In the genomic region with DNA sequence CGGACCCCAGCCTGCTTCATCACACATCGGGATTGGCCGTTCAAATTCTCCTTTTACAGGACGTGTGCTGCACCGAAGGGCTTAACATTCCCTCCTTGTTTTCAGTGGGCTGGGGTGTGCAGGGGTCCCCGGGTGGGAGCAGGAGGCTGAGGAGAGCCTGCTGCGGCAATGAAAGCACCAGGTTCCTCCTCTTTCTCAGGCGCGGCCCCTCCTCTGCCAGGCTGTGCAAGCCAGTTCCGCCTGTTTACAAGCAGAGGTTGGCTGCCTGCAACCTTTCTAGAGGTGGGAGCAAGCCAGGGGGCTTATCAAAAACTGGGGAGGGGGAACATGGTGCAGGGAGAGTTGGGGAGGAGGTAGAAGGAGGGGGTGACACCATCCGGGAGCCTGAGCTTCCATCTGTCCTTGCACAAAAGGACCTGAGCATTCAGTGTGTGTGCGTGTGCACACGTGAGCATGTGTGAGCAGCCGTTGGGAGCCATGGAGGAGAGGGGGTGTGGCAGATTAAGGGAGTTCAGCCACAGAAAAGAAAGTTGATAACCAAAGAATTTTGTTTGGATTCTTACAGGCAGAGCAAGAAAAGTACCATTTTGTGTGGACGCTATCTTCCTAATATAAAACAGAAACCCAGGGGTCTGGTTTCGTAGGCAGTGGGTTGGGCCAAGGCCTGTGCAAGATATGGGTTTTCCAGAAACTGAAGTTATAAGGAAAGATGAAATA, we compare ENCODE assay signal across 17 cellular contexts.
DNase-seq lines count a peak whose midpoint lies in the region; ATAC-seq and TF ChIP-seq lines count a peak whose summit lies in the region.
"Had no signal": no experiment of that assay in that cellular context is flagged by ENCODE, and none has a peak within 500 bp of the region (broad histone marks: within the 10 kb centered on the region; RNA-seq: fewer than 3 reads in every experiment).

No MANE protein-coding gene starts in this region.

- H3K27me3 ChIP-seq in hepatocyte = no peaks in the 10 kb centered on the region
- H3K27me3 ChIP-seq: BE2C had no signal

- H2AFZ ChIP-seq in hepatocyte = peak overlapping the region; percentile 18
- H2AFZ ChIP-seq: PC-9 had no signal

- CTCF ChIA-PET in WTC11 (lab: Charles Lee) = no interaction called here

- ATAC-seq in WTC11 (no peak), HG02885 (IDR thresholded peaks at IDR 0.05; ENCODE audit: poor library complexity, unreplicated experiment) (no peak)

- H3K9me3 ChIP-seq in hepatocyte (ENCODE audit: low read depth) = no peaks in the 10 kb centered on the region
- H3K9me3 ChIP-seq: BE2C had no signal

- peaks cover 49% of the 10 kb centered on the region for H3K4me1 ChIP-seq in hepatocyte (ENCODE audit: insufficient read depth)

- DNase-seq in WTC11 (ENCODE audit: low spot score) (no peak), hepatocyte (ENCODE audit: low spot score) (peak; percentile 62), progenitor cell of endocrine pancreas (ENCODE audit: low spot score, unreplicated experiment) (no peak), HuH-7.5 (ENCODE audit: low spot score) (no peak), NCI-H526 (lab: John Stamatoyannopoulos, UW) (no peak)
- no peak for DNase-seq in activated T-cell treated with anti-CD3 and anti-CD28 coated beads, Interleukin-2, amount 50 U/mL, for 48 hours
- DNase-seq: 8988T; BE2C; CD4-positive, alpha-beta memory T cell; DMS79 treated with DMSO at 0.1 percent for 48 hours; KG1; NCI-H1436; NCI-H2029 treated with DMSO at 0.1 percent for 48 hours; NCI-H82; PC-9 had no signal

- peaks cover 38% of the 10 kb centered on the region for H3K4me1 Mint-ChIP-seq in WTC11
- H3K4me1 Mint-ChIP-seq in progenitor cell of endocrine pancreas (ENCODE audit: low read depth) = peaks cover 50% of the 10 kb centered on the region
- H3K4me1 Mint-ChIP-seq: CD4-positive, alpha-beta memory T cell had no signal

- no peaks in the 10 kb centered on the region for H3K36me3 ChIP-seq in hepatocyte (replicated peaks; ENCODE audit: insufficient read depth, low read depth)
- H3K36me3 ChIP-seq: BE2C had no signal

- POLR2A ChIA-PET in WTC11 (lab: Charles Lee) = no interaction called here

- peak overlapping the region; percentile 65 for H3K27ac ChIP-seq in 22Rv1
- H3K27ac ChIP-seq in hepatocyte = peak overlapping the region; percentile 89
- H3K27ac ChIP-seq: PC-9 had no signal

- WGBS in hepatocyte (ENCODE audit: low lambda C conversion rate, missing lambda C conversion rate) = 23% methylated on average over 15 of the region's 16 CpGs

- no peak overlapping the region for H3K4me3 Mint-ChIP-seq in WTC11
- H3K4me3 Mint-ChIP-seq in progenitor cell of endocrine pancreas (ENCODE audit: low read depth) = peak overlapping the region; percentile 43
- H3K4me3 Mint-ChIP-seq: CD4-positive, alpha-beta memory T cell had no signal

- no peaks in the 10 kb centered on the region for H4K20me1 ChIP-seq in hepatocyte (ENCODE audit: insufficient read depth, poor library complexity, severe bottlenecking)

- H3K79me2 ChIP-seq in hepatocyte = no peaks in the 10 kb centered on the region

- H3K27me3 Mint-ChIP-seq in WTC11 (ENCODE audit: low read depth) (no peaks in the 10 kb centered on the region), progenitor cell of endocrine pancreas (no peaks in the 10 kb centered on the region)

- no peaks in the 10 kb centered on the region for H3K9me3 Mint-ChIP-seq in WTC11
- H3K9me3 Mint-ChIP-seq in progenitor cell of endocrine pancreas (ENCODE audit: low read depth) = peaks cover 3% of the 10 kb centered on the region

- H3K36me3 Mint-ChIP-seq in WTC11 (no peaks in the 10 kb centered on the region), progenitor cell of endocrine pancreas (ENCODE audit: insufficient read depth) (no peaks in the 10 kb centered on the region)
- H3K36me3 Mint-ChIP-seq: CD4-positive, alpha-beta memory T cell had no signal

- H3K4me2 ChIP-seq in hepatocyte = peak overlapping the region; percentile 54
- H3K4me2 ChIP-seq: PC-9 had no signal

- TF ChIP-seq CTCF in 22Rv1 (IDR thresholded peaks at IDR 0.05) (no peak), WTC11 (IDR thresholded peaks at IDR 0.05) (no peak), hepatocyte (IDR thresholded peaks at IDR 0.05; ENCODE audit: poor library complexity) (no peak), progenitor cell of endocrine pancreas (IDR thresholded peaks at IDR 0.05; ENCODE audit: unreplicated experiment) (no peak)

- no peaks in the 10 kb centered on the region for H3K9me2 ChIP-seq in hepatocyte (replicated peaks; ENCODE audit: insufficient read depth)

- no peak overlapping the region for H3K4me3 ChIP-seq in hepatocyte
- H3K4me3 ChIP-seq: PC-9 had no signal

- 0 out of 2 replicates have a peak overlapping the region, but pooled peaks have one; percentile 84 for H3K27ac Mint-ChIP-seq in WTC11
- peak overlapping the region; percentile 90 for H3K27ac Mint-ChIP-seq in progenitor cell of endocrine pancreas
- H3K27ac Mint-ChIP-seq: CD4-positive, alpha-beta memory T cell had no signal

TF ChIP-seq in WTC11, 78 proteins besides CTCF, POLR2A, EP300 and RAD21 (continues in another document):
- TF ChIP-seq TP53 (CRISPR knock-in tag; IDR thresholded peaks at IDR 0.05) (no peak), CREM (CRISPR knock-in tag; IDR thresholded peaks at IDR 0.05) (no peak), CREB1 (CRISPR knock-in tag; IDR thresholded peaks at IDR 0.05) (no peak), ZNF512 (CRISPR knock-in tag; IDR thresholded peaks at IDR 0.05; ENCODE audit: borderline replicate concordance) (no peak), GTF2I (CRISPR knock-in tag; conservative IDR thresholded peaks at IDR 0.05) (no peak), PREB (CRISPR knock-in tag; IDR thresholded peaks at IDR 0.05; ENCODE audit: borderline replicate concordance) (no peak), ESRRA (CRISPR knock-in tag; IDR thresholded peaks at IDR 0.05; ENCODE audit: borderline replicate concordance) (no peak)
- TF ChIP-seq, protein P1, sequence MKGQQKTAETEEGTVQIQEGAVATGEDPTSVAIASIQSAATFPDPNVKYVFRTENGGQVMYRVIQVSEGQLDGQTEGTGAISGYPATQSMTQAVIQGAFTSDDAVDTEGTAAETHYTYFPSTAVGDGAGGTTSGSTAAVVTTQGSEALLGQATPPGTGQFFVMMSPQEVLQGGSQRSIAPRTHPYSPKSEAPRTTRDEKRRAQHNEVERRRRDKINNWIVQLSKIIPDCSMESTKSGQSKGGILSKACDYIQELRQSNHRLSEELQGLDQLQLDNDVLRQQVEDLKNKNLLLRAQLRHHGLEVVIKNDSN (CRISPR knock-in tag; IDR thresholded peaks at IDR 0.05) = no peak
- TF ChIP-seq, protein P2, sequence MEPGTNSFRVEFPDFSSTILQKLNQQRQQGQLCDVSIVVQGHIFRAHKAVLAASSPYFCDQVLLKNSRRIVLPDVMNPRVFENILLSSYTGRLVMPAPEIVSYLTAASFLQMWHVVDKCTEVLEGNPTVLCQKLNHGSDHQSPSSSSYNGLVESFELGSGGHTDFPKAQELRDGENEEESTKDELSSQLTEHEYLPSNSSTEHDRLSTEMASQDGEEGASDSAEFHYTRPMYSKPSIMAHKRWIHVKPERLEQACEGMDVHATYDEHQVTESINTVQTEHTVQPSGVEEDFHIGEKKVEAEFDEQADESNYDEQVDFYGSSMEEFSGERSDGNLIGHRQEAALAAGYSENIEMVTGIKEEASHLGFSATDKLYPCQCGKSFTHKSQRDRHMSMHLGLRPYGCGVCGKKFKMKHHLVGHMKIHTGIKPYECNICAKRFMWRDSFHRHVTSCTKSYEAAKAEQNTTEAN (CRISPR knock-in tag; IDR thresholded peaks at IDR 0.05) = no peak
- TF ChIP-seq, protein P3, sequence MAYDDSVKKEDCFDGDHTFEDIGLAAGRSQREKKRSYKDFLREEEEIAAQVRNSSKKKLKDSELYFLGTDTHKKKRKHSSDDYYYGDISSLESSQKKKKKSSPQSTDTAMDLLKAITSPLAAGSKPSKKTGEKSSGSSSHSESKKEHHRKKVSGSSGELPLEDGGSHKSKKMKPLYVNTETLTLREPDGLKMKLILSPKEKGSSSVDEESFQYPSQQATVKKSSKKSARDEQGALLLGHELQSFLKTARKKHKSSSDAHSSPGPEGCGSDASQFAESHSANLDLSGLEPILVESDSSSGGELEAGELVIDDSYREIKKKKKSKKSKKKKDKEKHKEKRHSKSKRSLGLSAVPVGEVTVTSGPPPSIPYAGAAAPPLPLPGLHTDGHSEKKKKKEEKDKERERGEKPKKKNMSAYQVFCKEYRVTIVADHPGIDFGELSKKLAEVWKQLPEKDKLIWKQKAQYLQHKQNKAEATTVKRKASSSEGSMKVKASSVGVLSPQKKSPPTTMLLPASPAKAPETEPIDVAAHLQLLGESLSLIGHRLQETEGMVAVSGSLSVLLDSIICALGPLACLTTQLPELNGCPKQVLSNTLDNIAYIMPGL (CRISPR knock-in tag; IDR thresholded peaks at IDR 0.05) = no peak
- TF ChIP-seq, protein P4, sequence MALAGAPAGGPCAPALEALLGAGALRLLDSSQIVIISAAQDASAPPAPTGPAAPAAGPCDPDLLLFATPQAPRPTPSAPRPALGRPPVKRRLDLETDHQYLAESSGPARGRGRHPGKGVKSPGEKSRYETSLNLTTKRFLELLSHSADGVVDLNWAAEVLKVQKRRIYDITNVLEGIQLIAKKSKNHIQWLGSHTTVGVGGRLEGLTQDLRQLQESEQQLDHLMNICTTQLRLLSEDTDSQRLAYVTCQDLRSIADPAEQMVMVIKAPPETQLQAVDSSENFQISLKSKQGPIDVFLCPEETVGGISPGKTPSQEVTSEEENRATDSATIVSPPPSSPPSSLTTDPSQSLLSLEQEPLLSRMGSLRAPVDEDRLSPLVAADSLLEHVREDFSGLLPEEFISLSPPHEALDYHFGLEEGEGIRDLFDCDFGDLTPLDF (CRISPR knock-in tag; IDR thresholded peaks at IDR 0.05) = no peak
